ENCODE assay signal across 12 cellular contexts in the genomic region with DNA sequence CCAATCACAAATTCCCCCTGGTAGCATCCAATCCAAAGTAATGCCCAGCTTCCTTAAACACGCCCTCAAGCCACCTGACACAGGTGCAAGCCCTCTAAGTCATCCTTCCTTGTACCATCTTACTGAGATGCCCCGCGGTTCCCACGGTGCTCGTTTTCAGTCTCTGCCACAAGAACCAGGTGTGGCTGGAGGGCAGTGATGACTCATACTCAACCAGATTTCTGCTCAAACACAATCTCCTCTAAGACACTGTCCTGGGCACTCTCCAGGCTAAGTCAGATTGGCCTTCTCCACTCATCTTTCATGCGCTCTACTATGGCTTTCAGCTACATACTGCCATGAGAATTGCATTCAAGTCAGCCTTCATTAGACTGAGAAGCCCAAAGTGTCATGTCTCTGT. TPM values are rescaled to one million over a fixed set of nuclear protein-coding genes. Genes with fewer than 3 reads are reported as not detected.
DNase-seq lines count a peak whose midpoint lies in the region; ATAC-seq and TF ChIP-seq lines count a peak whose summit lies in the region.
"Had no signal": no experiment of that assay in that cellular context is flagged by ENCODE, and none has a peak within 500 bp of the region (broad histone marks: within the 10 kb centered on the region; RNA-seq: fewer than 3 reads in every experiment).

No MANE protein-coding gene starts in this region.

- intact Hi-C loops in prostate gland (cut with DNase I): no loop called here

- peaks cover 11% of the 10 kb centered on the region for H3K4me1 ChIP-seq in CD4-positive, CD25-positive, alpha-beta regulatory T cell (ENCODE audit: control insufficient read depth, insufficient read depth, low read length, poor library complexity, severe bottlenecking)
- H3K4me1 ChIP-seq in prostate gland (replicated peaks): no peaks in the 10 kb centered on the region

- peak overlapping the region; percentile 8 to 90 (median 33) for H3K27ac Mint-ChIP-seq in CD4-positive, CD25-positive, alpha-beta regulatory T cell

- no peak for TF ChIP-seq POLR2A in prostate gland (IDR thresholded peaks at IDR 0.05)

- H3K36me3 ChIP-seq in CD4-positive, CD25-positive, alpha-beta regulatory T cell (ENCODE audit: control insufficient read depth, insufficient read depth, low read length): no peaks in the 10 kb centered on the region
- no peaks in the 10 kb centered on the region for H3K36me3 ChIP-seq in prostate gland
- H3K36me3 ChIP-seq: gastroesophageal sphincter had no signal

- peaks cover 4% of the 10 kb centered on the region for H3K36me3 Mint-ChIP-seq in CD4-positive, CD25-positive, alpha-beta regulatory T cell

- H3K27me3 ChIP-seq in CD4-positive, CD25-positive, alpha-beta regulatory T cell (ENCODE audit: control insufficient read depth, insufficient read depth, low read length): no peaks in the 10 kb centered on the region
- no peaks in the 10 kb centered on the region for H3K27me3 ChIP-seq in prostate gland (replicated peaks; ENCODE audit: insufficient read depth)
- H3K27me3 ChIP-seq: gastroesophageal sphincter had no signal

- H3K4me3 ChIP-seq in CD4-positive, CD25-positive, alpha-beta regulatory T cell (ENCODE audit: low read depth, low read length): peak overlapping the region; percentile 26
- H3K4me3 ChIP-seq in prostate gland: no peak overlapping the region
- H3K4me3 ChIP-seq: gastroesophageal sphincter had no signal

- peaks cover 25 to 52% (median 46%) of the 10 kb centered on the region in 4 donors for H3K4me1 Mint-ChIP-seq in CD4-positive, CD25-positive, alpha-beta regulatory T cell

- DNase-seq in CD4-positive, CD25-positive, alpha-beta regulatory T cell: peak in 1 of 3 donors; percentile 61
- peak; percentile 16 for DNase-seq in activated effector memory CD4-positive, alpha-beta T cell treated with Interleukin-2 at 50 U/mL for 16 hours
- no peak for DNase-seq in prostate gland (ENCODE audit: low spot score)
- DNase-seq in NCI-H1105 (lab: John Stamatoyannopoulos, UW): no peak
- DNase-seq in stimulated activated CD4-positive, alpha-beta T cell treated with anti-CD3 and anti-CD28 coated beads, Interleukin-1b, Interleukin-23, amount 100 ng/mL, for 48 hours: no peak
- DNase-seq: amniotic stem cell, nucleus accumbens had no signal

- H3K4me3 Mint-ChIP-seq in CD4-positive, CD25-positive, alpha-beta regulatory T cell: peak overlapping the region in 2 of 4 donors; percentile 80 to 81

- no peaks in the 10 kb centered on the region for H3K9me3 ChIP-seq in CD4-positive, CD25-positive, alpha-beta regulatory T cell (ENCODE audit: control insufficient read depth in 2 of 2, low read length in 2 of 2)
- H3K9me3 ChIP-seq in prostate gland: no peaks in the 10 kb centered on the region
- H3K9me3 ChIP-seq: gastroesophageal sphincter had no signal

- no peak overlapping the region for H3K27ac ChIP-seq in CD4-positive, CD25-positive, alpha-beta regulatory T cell (ENCODE audit: insufficient read depth, low read length, poor library complexity, severe bottlenecking)
- H3K27ac ChIP-seq in prostate gland: no peak overlapping the region
- H3K27ac ChIP-seq: gastroesophageal sphincter had no signal

- no peaks in the 10 kb centered on the region for H3K9me3 Mint-ChIP-seq in CD4-positive, CD25-positive, alpha-beta regulatory T cell

- TF ChIP-seq CTCF in prostate gland (IDR thresholded peaks at IDR 0.05): no peak

- peaks cover 10% of the 10 kb centered on the region for H3K27me3 Mint-ChIP-seq in CD4-positive, CD25-positive, alpha-beta regulatory T cell

- 90% methylated on average over 6 of the region's 6 CpGs for WGBS in prostate gland

- ATAC-seq in CD4-positive, CD25-positive, alpha-beta regulatory T cell (ENCODE audit: low read depth in 2 of 2): peak in 1 of 2 donors; percentile 23
- ATAC-seq in GM18907 (IDR thresholded peaks at IDR 0.05; ENCODE audit: unreplicated experiment) (peak; percentile 60), HG03196 (IDR thresholded peaks at IDR 0.05; ENCODE audit: unreplicated experiment) (peak; percentile 44), HG03139 (IDR thresholded peaks at IDR 0.05; ENCODE audit: unreplicated experiment) (no peak)
- ATAC-seq: gastroesophageal sphincter, SK-N-SH treated with all-trans-retinoic acid at 6 μM for 48 hours had no signal

RNA-seq across cellular contexts. Expression of a gene that starts 3.5 kb away (rescaled TPM):
- 169 TPM for total RNA-seq in CD4-positive, CD25-positive, alpha-beta regulatory T cell
- polyA plus RNA-seq in CD4-positive, CD25-positive, alpha-beta regulatory T cell: 100 to 1,000 TPM; 161 to 185 (median 176) TPM
- total RNA-seq in prostate gland: 1 to 10 TPM; 4.2 to 8.0 TPM

Comparison
In these comparisons a context has a peak if more than half of its experiments do, and no peak if none do; other contexts are left out.
1. RNA of a gene that starts 3.5 kb away (total RNA-seq): 169 TPM in CD4-positive, CD25-positive, alpha-beta regulatory T cell (single experiment); 4.2 to 8.0 TPM in prostate gland; every median in the first group is over 10 times any median in the second.